ENCODE assay signal across 25 cellular contexts in genomic region chr11:109486129-109486528, GRCh38.
A peak's percentile ranks its signal among the peaks of the same experiment; 100 is the strongest.
DNase-seq lines count a peak whose midpoint lies in the region; TF ChIP-seq lines count a peak whose summit lies in the region.
"Had no signal": no experiment of that assay in that cellular context is flagged by ENCODE, and none has a peak within 500 bp of the region (broad histone marks: within the 10 kb centered on the region; RNA-seq: fewer than 3 reads in every experiment).

No MANE protein-coding gene starts in this region.

- WGBS in prostate gland = 32% methylated on average over 1 of the region's 1 CpG

- H3K27me3 ChIP-seq in prostate gland (replicated peaks; ENCODE audit: insufficient read depth) = no peaks in the 10 kb centered on the region
- no peaks in the 10 kb centered on the region for H3K27me3 ChIP-seq in Caco-2 (replicated peaks; ENCODE audit: control insufficient read depth, insufficient read depth, low read length)
- H3K27me3 ChIP-seq: BE2C, breast epithelium, colonic mucosa had no signal

- CTCF ChIA-PET in Caco-2 (lab: Charles Lee) = no interaction called here

- TF ChIP-seq CTCF in prostate gland (IDR thresholded peaks at IDR 0.05) (no peak), Caco-2 (IDR thresholded peaks at IDR 0.05; ENCODE audit: insufficient read depth in 1 of 2, low read depth in 1 of 2, low read length in 1 of 2, severe bottlenecking in 1 of 2, unreplicated experiment in 1 of 2) (no peak)

- H3K9me3 Mint-ChIP-seq in Caco-2 (ENCODE audit: unreplicated experiment) = no peaks in the 10 kb centered on the region

- H3K4me3 Mint-ChIP-seq in Caco-2 (ENCODE audit: unreplicated experiment) = no peak overlapping the region
- H3K4me3 Mint-ChIP-seq: activated T-cell treated with anti-CD3 and anti-CD28 coated beads, Interleukin-2, amount 50 U/mL, for 72 hours; effector memory CD8-positive, alpha-beta T cell; naive thymus-derived CD8-positive, alpha-beta T cell had no signal

- H3K27ac ChIP-seq in prostate gland = no peak overlapping the region
- H3K27ac ChIP-seq: breast epithelium, colonic mucosa, left ventricle myocardium inferior, RWPE1, skin epidermis, VCaP had no signal

- H3K27me3 Mint-ChIP-seq in Caco-2 (ENCODE audit: insufficient read depth, unreplicated experiment) = peaks cover 9% of the 10 kb centered on the region
- H3K27me3 Mint-ChIP-seq: effector memory CD8-positive, alpha-beta T cell; naive thymus-derived CD8-positive, alpha-beta T cell had no signal

- H3K27ac Mint-ChIP-seq in Caco-2 (ENCODE audit: unreplicated experiment) = no peak overlapping the region
- H3K27ac Mint-ChIP-seq: activated T-cell treated with anti-CD3 and anti-CD28 coated beads, Interleukin-2, amount 50 U/mL, for 72 hours; effector memory CD8-positive, alpha-beta T cell; naive thymus-derived CD8-positive, alpha-beta T cell had no signal

- H3K36me3 Mint-ChIP-seq in Caco-2 (ENCODE audit: insufficient read depth, unreplicated experiment) = no peaks in the 10 kb centered on the region
- H3K36me3 Mint-ChIP-seq: naive thymus-derived CD8-positive, alpha-beta T cell had no signal

- H3K4me1 ChIP-seq in prostate gland (replicated peaks) (no peaks in the 10 kb centered on the region), Caco-2 (no peaks in the 10 kb centered on the region)
- H3K4me1 ChIP-seq: BE2C, breast epithelium, colonic mucosa, left ventricle myocardium inferior had no signal

- intact Hi-C loops in prostate gland (cut with DNase I) (no loop called here), Caco-2 (cut with micrococcal nuclease; ENCODE audit: unreplicated experiment) (no loop called here)

- H3K4me1 Mint-ChIP-seq in Caco-2 (ENCODE audit: low read depth, unreplicated experiment) = no peaks in the 10 kb centered on the region
- H3K4me1 Mint-ChIP-seq: naive thymus-derived CD8-positive, alpha-beta T cell had no signal

- H3K9me3 ChIP-seq in prostate gland (no peaks in the 10 kb centered on the region), Caco-2 (no peaks in the 10 kb centered on the region)
- H3K9me3 ChIP-seq: BE2C, breast epithelium, colonic mucosa, left ventricle myocardium inferior, SK-N-SH had no signal

- DNase-seq in DMS153 (lab: John Stamatoyannopoulos, UW) (peak; percentile 99), NCI-H1105 treated with DMSO at 0.1 percent for 48 hours (lab: John Stamatoyannopoulos, UW) (peak; percentile 98), NCI-H2081 treated with DMSO at 0.1 percent for 48 hours (lab: John Stamatoyannopoulos, UW) (peak; percentile 99), NCI-H774 (lab: John Stamatoyannopoulos, UW) (peak; percentile 96), prostate gland (ENCODE audit: low spot score) (no peak), Caco-2 (no peak), iPS-NIHi7 (ENCODE audit: extremely low spot score) (no peak), ecto neural progenitor cell (ENCODE audit: low spot score) (no peak)
- DNase-seq: activated CD4-positive, alpha-beta T cell treated with anti-CD3 and anti-CD28 coated beads for 48 hours; activated naive CD4-positive, alpha-beta T cell treated with Interleukin-2 at 50 U/mL for 16 hours; activated T-cell treated with anti-CD3 and anti-CD28 coated beads, Interleukin-2, amount 50 U/mL, for 72 hours; amygdala; BE2C; colonic mucosa; effector memory CD8-positive, alpha-beta T cell; EL; foreskin melanocyte; left ventricle myocardium inferior; naive thymus-derived CD8-positive, alpha-beta T cell; NCI-H524; SK-N-SH had no signal

- BruUV-seq in Caco-2 (replicated peaks; lab: Mats Ljungman, UMichigan) = no TSS peak

- H3K36me3 ChIP-seq in prostate gland = no peaks in the 10 kb centered on the region
- no peaks in the 10 kb centered on the region for H3K36me3 ChIP-seq in Caco-2 (ENCODE audit: control insufficient read depth, insufficient read depth, low read length)
- H3K36me3 ChIP-seq: BE2C, breast epithelium, colonic mucosa, left ventricle myocardium inferior had no signal

- POLR2A ChIA-PET in Caco-2 (lab: Charles Lee) = no interaction called here

- TF ChIP-seq POLR2A in prostate gland (IDR thresholded peaks at IDR 0.05) = no peak

- no peak overlapping the region for H3K4me3 ChIP-seq in prostate gland
- no peak overlapping the region for H3K4me3 ChIP-seq in Caco-2 (ENCODE audit: low read depth, low read length)
- H3K4me3 ChIP-seq: breast epithelium, colonic mucosa, left ventricle myocardium inferior, skin epidermis had no signal

Comparison
In these comparisons a context has a peak if more than half of its experiments do, and no peak if none do; other contexts are left out.
1. DNase-seq: peak in DMS153 (single experiment), NCI-H1105 treated with DMSO at 0.1 percent for 48 hours (single experiment), NCI-H2081 treated with DMSO at 0.1 percent for 48 hours (single experiment) and NCI-H774 (single experiment); none in prostate gland (single experiment), Caco-2 (0 of 2), iPS-NIHi7 (single experiment) and ecto neural progenitor cell (single experiment).